ENCODE assay signal across 37 cellular contexts in the genomic region with DNA sequence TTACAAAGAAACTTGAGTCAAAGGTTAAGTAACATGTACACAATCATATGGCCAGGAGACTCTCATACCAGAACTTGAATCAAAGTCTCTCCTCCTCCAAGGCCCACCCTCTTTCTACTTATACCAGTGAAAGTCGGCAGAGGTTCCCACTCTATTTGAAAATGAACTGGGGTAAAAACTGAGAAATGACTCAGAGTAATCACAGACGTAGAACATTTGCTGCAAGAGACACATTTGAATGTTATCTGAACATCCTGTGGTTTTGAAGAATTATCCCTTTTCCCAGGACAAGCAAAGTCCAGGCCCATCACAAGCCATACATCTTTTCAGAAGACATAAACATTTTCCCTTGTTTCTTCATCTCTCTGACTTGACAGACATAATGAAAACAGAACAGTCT. TPM values are rescaled to one million over a fixed set of nuclear protein-coding genes. Genes with fewer than 3 reads are reported as not detected.
"Had no signal": no experiment of that assay in that cellular context is flagged by ENCODE, and none has a peak within 500 bp of the region (broad histone marks: within the 10 kb centered on the region; RNA-seq: fewer than 3 reads in every experiment).

No MANE protein-coding gene starts in this region.

- H3K4me1 ChIP-seq: breast epithelium, gastroesophageal sphincter, right lobe of liver, stomach, thyroid gland, upper lobe of right lung had no signal

- H3K27ac ChIP-seq: breast epithelium, gastroesophageal sphincter, hepatocyte, neutrophil, right lobe of liver, stomach, thyroid gland, upper lobe of right lung, VCaP had no signal

- H3K4me3 ChIP-seq: breast epithelium, gastroesophageal sphincter, hepatocyte, right lobe of liver, stomach, thyroid gland, upper lobe of right lung had no signal

- H3K27ac Mint-ChIP-seq: activated naive CD4-positive, alpha-beta T cell treated with anti-CD3 and anti-CD28 coated beads for 36 hours; activated naive CD8-positive, alpha-beta T cell treated with anti-CD3 and anti-CD28 coated beads, Interleukin-2, amount 10 ng/mL, durations not matched to agents 7 days and 5 days; dendritic cell treated with granulocyte-macrophage colony-stimulating factor and Interleukin-4, amounts not matched to agents 40 ng/mL and 50 ng/mL, for 4 days; endodermal cell; naive B cell; nephron progenitor cell; progenitor cell of endocrine pancreas; stimulated activated memory B cell treated with anti-CD40 and anti-IgM and Interleukin-4, amounts not matched to agents 10 μg/mL and 1 μg/mL and 100 μg/mL, for 72 hours; T-helper 2 cell treated with Interferon-gamma antibody and Interleukin-4, amounts not matched to agents 5 μg/mL and 100 μg/mL, for 36 hours had no signal

- H3K4me3 Mint-ChIP-seq: activated naive CD4-positive, alpha-beta T cell treated with anti-CD3 and anti-CD28 coated beads for 36 hours; activated naive CD8-positive, alpha-beta T cell treated with anti-CD3 and anti-CD28 coated beads, Interleukin-2, amount 10 ng/mL, durations not matched to agents 7 days and 5 days; activated T-helper 1 cell treated with anti-CD3 and anti-CD28 coated beads, Interleukin-12 subunit alpha, Interleukin-12 subunit beta, Interleukin-2, Interleukin-4 antibody, amounts not matched to agents 30 ng/mL and 10 ng/mL and 1 ng/mL, durations not matched to agents 14 hours and 24 hours and 36 hours; central memory CD8-positive, alpha-beta T cell; dendritic cell treated with granulocyte-macrophage colony-stimulating factor and Interleukin-4, amounts not matched to agents 40 ng/mL and 50 ng/mL, for 4 days; endodermal cell; naive B cell; nephron progenitor cell; stimulated activated memory B cell treated with anti-CD40 and anti-IgM and Interleukin-4, amounts not matched to agents 10 μg/mL and 1 μg/mL and 100 μg/mL, for 72 hours; T-helper 2 cell treated with Interferon-gamma antibody and Interleukin-4, amounts not matched to agents 5 μg/mL and 100 μg/mL, for 36 hours had no signal

- DNase-seq: activated CD4-positive, alpha-beta T cell treated with anti-CD3 and anti-CD28 coated beads for 48 hours; activated CD4-positive, alpha-beta T cell treated with anti-CD3 and anti-CD28 coated beads, Interleukin-2, amount 50 U/mL, for 48 hours; activated CD8-positive, alpha-beta memory T cell treated with anti-CD3 and anti-CD28 coated beads, Interleukin-2, amount 50 U/mL, for 4 hours; activated effector memory CD4-positive, alpha-beta T cell treated with anti-CD3 and anti-CD28 coated beads, Interleukin-2, amount 50 U/mL, for 16 hours; activated naive CD4-positive, alpha-beta T cell treated with anti-CD3 and anti-CD28 coated beads for 36 hours; activated naive CD8-positive, alpha-beta T cell treated with anti-CD3 and anti-CD28 coated beads, Interleukin-2, amount 10 ng/mL, durations not matched to agents 7 days and 5 days; activated T-cell treated with anti-CD3 and anti-CD28 coated beads, Interleukin-2, amount 50 U/mL, for 1 hour; amygdala; endodermal cell; left cardiac atrium; left ventricle myocardium superior; naive B cell; nephron progenitor cell; right lobe of liver; small intestine; stimulated activated CD4-positive, alpha-beta T cell treated with anti-CD3 and anti-CD28 coated beads, Interleukin-4, amount 100 ng/mL, for 4 hours; stimulated activated CD8-positive, alpha-beta memory T cell treated with anti-CD3 and anti-CD28 coated beads, Interleukin-4, amount 100 ng/mL, for 48 hours; stomach; T-helper 1 cell; thyroid gland; upper lobe of right lung had no signal

- H3K4me1 Mint-ChIP-seq: activated naive CD8-positive, alpha-beta T cell treated with anti-CD3 and anti-CD28 coated beads, Interleukin-2, amount 10 ng/mL, durations not matched to agents 7 days and 5 days; central memory CD8-positive, alpha-beta T cell; endodermal cell; naive B cell; nephron progenitor cell; stimulated activated memory B cell treated with anti-CD40 and anti-IgM and Interleukin-4, amounts not matched to agents 10 μg/mL and 1 μg/mL and 100 μg/mL, for 72 hours had no signal

- H3K36me3 ChIP-seq: breast epithelium, gastroesophageal sphincter, neutrophil, right lobe of liver, stomach, thyroid gland, upper lobe of right lung had no signal

- H3K27me3 ChIP-seq: breast epithelium, gastroesophageal sphincter, hepatocyte, neutrophil, right lobe of liver, stomach, thyroid gland, upper lobe of right lung had no signal

- ATAC-seq: esophagus mucosa; gastroesophageal sphincter; left cardiac atrium; left ventricle myocardium superior; right lobe of liver; stimulated activated memory B cell treated with anti-CD40 and anti-IgM and Interleukin-4, amounts not matched to agents 10 μg/mL and 1 μg/mL and 100 μg/mL, for 72 hours; upper lobe of right lung had no signal

- H3K27me3 Mint-ChIP-seq: activated naive CD8-positive, alpha-beta T cell treated with anti-CD3 and anti-CD28 coated beads, Interleukin-2, amount 10 ng/mL, durations not matched to agents 7 days and 5 days; central memory CD8-positive, alpha-beta T cell; dendritic cell treated with granulocyte-macrophage colony-stimulating factor and Interleukin-4, amounts not matched to agents 40 ng/mL and 50 ng/mL, for 4 days; progenitor cell of endocrine pancreas had no signal

- H3K9me3 ChIP-seq: neutrophil, right lobe of liver, thyroid gland, upper lobe of right lung had no signal

- H3K36me3 Mint-ChIP-seq: activated naive CD8-positive, alpha-beta T cell treated with anti-CD3 and anti-CD28 coated beads, Interleukin-2, amount 10 ng/mL, durations not matched to agents 7 days and 5 days; stimulated activated memory B cell treated with anti-CD40 and anti-IgM and Interleukin-4, amounts not matched to agents 10 μg/mL and 1 μg/mL and 100 μg/mL, for 72 hours had no signal

RNA-seq across cellular contexts. Expression of a gene that starts 55.8 kb away (rescaled TPM):
- total RNA-seq: activated CD8-positive, alpha-beta memory T cell treated with anti-CD3 and anti-CD28 coated beads for 36 hours; activated naive CD4-positive, alpha-beta T cell treated with anti-CD3 and anti-CD28 coated beads for 36 hours; activated naive CD8-positive, alpha-beta T cell treated with anti-CD3 and anti-CD28 coated beads, Interleukin-2, amount 10 ng/mL, durations not matched to agents 7 days and 5 days; activated T-helper 1 cell treated with anti-CD3 and anti-CD28 coated beads, Interleukin-12 subunit alpha, Interleukin-12 subunit beta, Interleukin-2, Interleukin-4 antibody, amounts not matched to agents 30 ng/mL and 10 ng/mL and 1 ng/mL, durations not matched to agents 14 hours and 24 hours and 36 hours; esophagus mucosa; lung microvascular endothelial cell; mucosa of gallbladder; osteocyte had no signal
